In the genomic region with DNA sequence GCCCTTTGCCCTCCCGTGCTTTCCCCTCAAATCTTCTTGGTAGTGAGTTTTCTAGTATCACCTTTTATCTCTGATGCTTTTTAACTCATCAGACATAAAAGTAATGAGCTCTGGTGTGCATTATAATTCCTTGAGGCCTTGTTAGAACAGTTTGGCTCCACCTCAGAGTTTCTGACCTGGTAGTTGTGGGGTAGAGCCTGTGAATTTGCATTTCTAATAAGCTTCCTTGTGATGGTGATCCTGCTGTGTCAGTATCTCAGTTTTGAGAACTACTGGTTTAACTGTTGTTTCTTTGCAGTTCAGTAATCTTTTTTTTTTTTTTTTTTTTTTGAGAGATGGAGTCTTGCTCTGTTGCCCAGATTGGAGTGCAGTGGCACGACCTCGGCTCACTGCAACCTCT, we compare ENCODE assay signal across 15 cellular contexts. TPM values are rescaled to one million over a fixed set of nuclear protein-coding genes. Genes with fewer than 3 reads are reported as not detected.
DNase-seq lines count a peak whose midpoint lies in the region; ATAC-seq, FAIRE-seq and TF ChIP-seq lines count a peak whose summit lies in the region.
"Had no signal": no experiment of that assay in that cellular context is flagged by ENCODE, and none has a peak within 500 bp of the region (broad histone marks: within the 10 kb centered on the region; RNA-seq: fewer than 3 reads in every experiment).

No MANE protein-coding gene starts in this region.

- 13% methylated on average over 3 of the region's 3 CpGs for WGBS in GM12878 (ENCODE audit: insufficient coverage, insufficient replicate concordance, low lambda C conversion rate, missing lambda C conversion rate)
- WGBS in mesendoderm (ENCODE audit: extremely low coverage, insufficient coverage, low lambda C conversion rate) = no CpG with 5 or more reads among the region's 3 CpGs
- WGBS in heart left ventricle, 4 donors = 91 to 96% (median 93%) methylated on average over 3 of the region's 3 CpGs

- H3K27me3 ChIP-seq in AG04450 (ENCODE audit: control insufficient read depth, insufficient read depth, low read length) (no peaks in the 10 kb centered on the region), GM12878 (replicated peaks in 1 of 2; ENCODE audit: control insufficient read depth in 2 of 2, insufficient read depth in 2 of 2, low read length in 1 of 2) (no peaks in the 10 kb centered on the region), mesendoderm (ENCODE audit: insufficient read depth, low read length, poor library complexity) (no peaks in the 10 kb centered on the region), heart left ventricle (no peaks in the 10 kb centered on the region)
- H3K27me3 ChIP-seq: right lobe of liver had no signal

- no peak overlapping the region for H2BK5ac ChIP-seq in mesendoderm (ENCODE audit: low read length)

- H3K79me1 ChIP-seq in mesendoderm (ENCODE audit: low read length) = peaks cover 4% of the 10 kb centered on the region

- BruUV-seq in GM12878 (replicated peaks; lab: Mats Ljungman, UMichigan) = no TSS peak

- H3K9me3 ChIP-seq in AG04450 (ENCODE audit: control insufficient read depth, insufficient read depth, low read length) = no peaks in the 10 kb centered on the region
- H3K9me3 ChIP-seq in GM12878 (replicated peaks; ENCODE audit: control insufficient read depth, insufficient read depth, low read length) = no peaks in the 10 kb centered on the region
- H3K9me3 ChIP-seq in heart left ventricle = no peaks in the 10 kb centered on the region
- H3K9me3 ChIP-seq: right lobe of liver had no signal

- peak; percentile 49 for ATAC-seq in HG02870 (IDR thresholded peaks at IDR 0.05; ENCODE audit: unreplicated experiment)
- peak; percentile 77 for ATAC-seq in GM12878
- ATAC-seq in GM18907 (IDR thresholded peaks at IDR 0.05; ENCODE audit: unreplicated experiment) = no peak
- ATAC-seq in heart left ventricle = no peak
- no peak for ATAC-seq in HG03342 (IDR thresholded peaks at IDR 0.05; ENCODE audit: unreplicated experiment)
- ATAC-seq: right lobe of liver; stimulated activated naive CD8-positive, alpha-beta T cell treated with anti-CD3 and anti-CD28 coated beads, Interleukin-15, Interleukin-2, amounts not matched to agents 100 U/mL and 50 U/mL, for 24 hours had no signal

- TF ChIP-seq RAD21 in GM12878 (IDR thresholded peaks at IDR 0.05; ENCODE audit: insufficient read depth, low read depth, low read length) = no peak

- no peak for TF ChIP-seq POLR2A in GM12878 (IDR thresholded peaks at IDR 0.05; ENCODE audit: low read depth, low read length)
- TF ChIP-seq POLR2A in heart left ventricle (IDR thresholded peaks at IDR 0.05) = no peak

- no peak for FAIRE-seq in GM12878 (lab: Jason Lieb, UNC)
- FAIRE-seq: bronchial epithelial cell had no signal

- no peaks in the 10 kb centered on the region for H4K20me1 ChIP-seq in GM12878 (ENCODE audit: control insufficient read depth, insufficient read depth)

- no peak overlapping the region for H3K18ac ChIP-seq in mesendoderm (ENCODE audit: low read length)

- POLR2A ChIA-PET in AG04450 (lab: Yijun Ruan, JAX) (interaction anchor here (0.6 to 0.7 kb wide), 2 partner anchors 12 to 295 kb away, joined by 3 read pairs; no protein-coding TSS in a partner anchor), GM12878 (lab: Charles Lee) (interaction anchor here (0.6 to 1.4 kb wide), 14 partner anchors 9 to 83 kb away, joined by 3 to 11 read pairs (median 4); no protein-coding TSS in a partner anchor)

- CTCF ChIA-PET in AG04450 (lab: Charles Lee) (interaction anchor here (0.6 to 2.9 kb wide), 4 partner anchors 18 to 117 kb away, joined by 4 to 8 read pairs (median 6); no protein-coding TSS in a partner anchor), GM12878 (lab: Yijun Ruan, JAX) (interaction anchor here (0.7 to 2.9 kb wide), 10 partner anchors 9 to 63 kb away, joined by 3 to 6 read pairs (median 4); no protein-coding TSS in a partner anchor)

- H3K36me3 ChIP-seq in GM12878 (ENCODE audit: control insufficient read depth in 2 of 2, insufficient read depth in 2 of 2, low read length in 1 of 2) = peaks cover 0 to 18% of the 10 kb centered on the region in 2 experiments; a peak in 2 of 4 replicates
- H3K36me3 ChIP-seq in mesendoderm (ENCODE audit: control insufficient read depth, insufficient read depth, low read length) = no peaks in the 10 kb centered on the region
- H3K36me3 ChIP-seq in heart left ventricle = peaks cover 0 to 8% (median 2%) of the 10 kb centered on the region in 9 donors
- H3K36me3 ChIP-seq: right lobe of liver had no signal

- H2BK15ac ChIP-seq in mesendoderm (replicated peaks; ENCODE audit: low read depth) = no peak overlapping the region

- peak overlapping the region; percentile 21 for H3K27ac ChIP-seq in AG04450 (ENCODE audit: low read depth, low read length)
- peak overlapping the region; percentile 33; the same call in 1 of the 2 replicates for H3K27ac ChIP-seq in GM12878 (ENCODE audit: control insufficient read depth, insufficient read depth)
- no peak overlapping the region for H3K27ac ChIP-seq in mesendoderm (ENCODE audit: low read depth, low read length)
- H3K27ac ChIP-seq in heart left ventricle = no peak overlapping the region
- H3K27ac ChIP-seq: right lobe of liver had no signal

- DNase-seq in AG04450 (ENCODE audit: low read depth, low spot score) (no peak), GM12864 (ENCODE audit: low read depth) (peak; percentile 40), GM12878 (ENCODE audit: low read depth, low spot score) (no peak), mesendoderm (no peak), heart left ventricle (no peak)
- DNase-seq: GDM1; kidney glomerular epithelial cell; MV-4-11; stimulated activated CD4-positive, alpha-beta T cell treated with anti-CD3 and anti-CD28 coated beads, Interleukin-4, amount 100 ng/mL, for 4 hours; stimulated activated naive CD8-positive, alpha-beta T cell treated with anti-CD3 and anti-CD28 coated beads, Interleukin-15, Interleukin-2, amounts not matched to agents 100 U/mL and 50 U/mL, for 24 hours had no signal

- H2BK120ac ChIP-seq in mesendoderm (ENCODE audit: low read depth, low read length) = no peak overlapping the region

- in situ Hi-C loops in GM12878 (cut with MboI) = no loop called here

- H3K4me3 ChIP-seq in AG04450 (ENCODE audit: low read depth, low read length) = no peak overlapping the region
- H3K4me3 ChIP-seq in GM12864 (ENCODE audit: low read depth, low read length) = no peak overlapping the region
- no peak overlapping the region for H3K4me3 ChIP-seq in GM12878
- H3K4me3 ChIP-seq in mesendoderm (ENCODE audit: low read length) = no peak overlapping the region
- H3K4me3 ChIP-seq in heart left ventricle = no peak overlapping the region
- H3K4me3 ChIP-seq: right lobe of liver had no signal

- no peak overlapping the region for H2AK5ac ChIP-seq in mesendoderm (ENCODE audit: low read length)

- no peak overlapping the region for H4K8ac ChIP-seq in mesendoderm (ENCODE audit: low read depth, low read length)

- H4K5ac ChIP-seq in mesendoderm (ENCODE audit: low read length) = no peak overlapping the region

- H2AFZ ChIP-seq in GM12878 (ENCODE audit: control insufficient read depth, low read depth, low read length) = no peak overlapping the region

- no peak overlapping the region for H3K23ac ChIP-seq in mesendoderm (ENCODE audit: low read length)

- no peak overlapping the region for H3K9ac ChIP-seq in GM12878 (ENCODE audit: control insufficient read depth, insufficient read depth, low read length)
- H3K9ac ChIP-seq in mesendoderm (ENCODE audit: low read length) = no peak overlapping the region

- H3K4me1 ChIP-seq in GM12878 (ENCODE audit: control insufficient read depth, insufficient read depth, low read length) (peaks cover 25% of the 10 kb centered on the region), mesendoderm (ENCODE audit: control insufficient read depth, low read depth, low read length) (no peaks in the 10 kb centered on the region), heart left ventricle (peaks cover 0 to 42% (median 12%) of the 10 kb centered on the region in 12 donors)

- H3K4ac ChIP-seq in mesendoderm (ENCODE audit: low read depth, low read length) = no peak overlapping the region

- H3K79me2 ChIP-seq in GM12878 (ENCODE audit: control insufficient read depth, insufficient read depth, low read length) (peaks cover 86% of the 10 kb centered on the region), mesendoderm (ENCODE audit: control insufficient read depth, insufficient read depth, low read length) (peaks cover 47% of the 10 kb centered on the region)

- H3K56ac ChIP-seq in mesendoderm (ENCODE audit: low read length) = no peak overlapping the region

- no peak for TF ChIP-seq EP300 in GM12878 (IDR thresholded peaks at IDR 0.05; ENCODE audit: borderline replicate concordance in 1 of 2, control insufficient read depth in 1 of 2, low read depth in 2 of 2, low read length in 2 of 2)

- RAD21 ChIA-PET in GM12878 (lab: Charles Lee; ENCODE audit: unreplicated experiment) = interaction anchor here (0.7 to 2.0 kb wide), 5 partner anchors 13 to 170 kb away, joined by 3 to 11 read pairs (median 3); no protein-coding TSS in a partner anchor

- SMC1A ChIA-PET in GM12878 (lab: Charles Lee; ENCODE audit: uncharacterized antibody, unreplicated experiment) = interaction anchor here (0.6 to 3.3 kb wide), 15 partner anchors 9 to 74 kb away, joined by 3 to 26 read pairs (median 3); no protein-coding TSS in a partner anchor

- intact Hi-C loops in GM12878 (cut with micrococcal nuclease; ENCODE audit: unreplicated experiment) = no loop called here
- intact Hi-C loops in heart left ventricle (cut with DNase I) = no loop called here

- H3K4me2 ChIP-seq in GM12878 (ENCODE audit: control insufficient read depth, insufficient read depth) = 0 out of 2 replicates have a peak overlapping the region, but pooled peaks have one; percentile 25
- H3K4me2 ChIP-seq in mesendoderm (ENCODE audit: low read length) = no peak overlapping the region

- TF ChIP-seq CTCF in AG04450 (IDR thresholded peaks at IDR 0.05; ENCODE audit: low read depth, low read length) (no peak), GM12864 (IDR thresholded peaks at IDR 0.05; ENCODE audit: low read depth, low read length, missing control alignments) (no peak), GM12878 (IDR thresholded peaks at IDR 0.05 in 2 of 3, conservative IDR thresholded peaks at IDR 0.05 in 1 of 3; ENCODE audit: control insufficient read depth in 2 of 3, extremely low read depth in 1 of 3, insufficient read depth in 1 of 3, low read depth in 3 of 3, low read length in 3 of 3) (no peak), heart left ventricle (IDR thresholded peaks at IDR 0.05) (no peak)

RNA-seq across cellular contexts. Expression of a gene that starts 31.1 kb away (rescaled TPM):
- polyA plus RNA-seq in AG04450 (2011; rRNA removed) = 51.5 and 60.9 TPM in 2 replicates
- polyA minus RNA-seq in AG04450 (2011; rRNA and poly(A)+ RNA removed) = 13.2 and 44.0 TPM in 2 replicates
- 91.1 and 104 TPM in 2 replicates for total RNA-seq in GM12878 (2013; cell fraction: nucleolus; rRNA removed)
- total RNA-seq in GM12878 (2014; rRNA removed) = 93.1 and 107 TPM in 2 replicates
- total RNA-seq in GM12878 (2014; rRNA removed; fragmentation: Illumina TruSeq; extraction: Trizol) = 134 and 136 TPM in 2 replicates
- total RNA-seq in GM12878 (2021) = 166 and 174 TPM in 2 replicates
- 146 TPM for polyA plus RNA-seq in GM12878 (2011; ENCODE audit: low read depth)
- 139 and 185 TPM in 2 replicates for polyA plus RNA-seq in GM12878 (2011; rRNA removed)
- 40.9 and 52.0 TPM in 2 replicates for polyA plus RNA-seq in GM12878 (2011; cell fraction: cytosol; rRNA removed)
- 40.3 and 44.3 TPM in 2 replicates for polyA plus RNA-seq in GM12878 (2011; cell fraction: nucleus; rRNA removed)
- 193 and 217 TPM in 2 replicates for polyA plus RNA-seq in GM12878 (2012)
- polyA plus RNA-seq in GM12878 (2014; fragmentation: Illumina TruSeq; extraction: Trizol) = 120 and 151 TPM in 2 replicates
- polyA plus RNA-seq in GM12878 (2014; fragmentation: Nextera tagmentation; extraction: Ambion mirVana) = 100 to 1,000 TPM in 1 of 2 experiments, 10 to 100 TPM in 1; 58.6 to 120 TPM
- 79.2 and 99.2 TPM in 2 replicates for polyA plus RNA-seq in GM12878 (2014; rRNA removed)
- 100 to 1,000 TPM; 227 to 245 TPM for polyA plus RNA-seq in GM12878 (2016; fragmentation: Nextera tagmentation; extraction: Ambion mirVana)
- 52.8 and 83.5 TPM in 2 replicates for polyA minus RNA-seq in GM12878 (2011; rRNA and poly(A)+ RNA removed)
- 31.5 and 44.0 TPM in 2 replicates for polyA minus RNA-seq in GM12878 (2011; cell fraction: cytosol; rRNA and poly(A)+ RNA removed)
- 20.8 and 43.4 TPM in 2 replicates for polyA minus RNA-seq in GM12878 (2011; cell fraction: nucleus; rRNA and poly(A)+ RNA removed)
- polyA plus RNA-seq in mesendoderm (2013, experiment 1 of 2) = 130 TPM
- 133 TPM for polyA plus RNA-seq in mesendoderm (2013, experiment 2 of 2)
- total RNA-seq in heart left ventricle = 100 to 1,000 TPM in 8 of 9 donors, 10 to 100 TPM in 1; 96.2 to 148 (median 134) TPM
- polyA plus RNA-seq in heart left ventricle = 100 to 1,000 TPM in 1 of 2 donors, 10 to 100 TPM in 1; 84.6 to 122 TPM

RNA-seq across cellular contexts. Expression of a gene that starts 55.9 kb away (rescaled TPM):
- 21.3 and 21.5 TPM in 2 replicates for polyA plus RNA-seq in AG04450 (2011; rRNA removed)
- 10.1 and 13.0 TPM in 2 replicates for polyA minus RNA-seq in AG04450 (2011; rRNA and poly(A)+ RNA removed)
- total RNA-seq in GM12878 (2013; cell fraction: nucleolus; rRNA removed) = 37.6 and 40.4 TPM in 2 replicates
- 71.4 and 90.8 TPM in 2 replicates for total RNA-seq in GM12878 (2014; rRNA removed)
- total RNA-seq in GM12878 (2014; rRNA removed; fragmentation: Illumina TruSeq; extraction: Trizol) = 24.9 and 26.8 TPM in 2 replicates
- 64.2 and 64.4 TPM in 2 replicates for total RNA-seq in GM12878 (2021)
- 17.9 TPM for polyA plus RNA-seq in GM12878 (2011; ENCODE audit: low read depth)
- 55.4 and 57.5 TPM in 2 replicates for polyA plus RNA-seq in GM12878 (2011; rRNA removed)
- polyA plus RNA-seq in GM12878 (2011; cell fraction: cytosol; rRNA removed) = 54.8 and 79.5 TPM in 2 replicates
- polyA plus RNA-seq in GM12878 (2011; cell fraction: nucleus; rRNA removed) = 43.4 and 55.0 TPM in 2 replicates
- polyA plus RNA-seq in GM12878 (2012) = 31.3 and 43.2 TPM in 2 replicates
- polyA plus RNA-seq in GM12878 (2014; fragmentation: Illumina TruSeq; extraction: Trizol) = 25.6 and 36.0 TPM in 2 replicates
- 1 to 10 TPM; 1.8 to 6.0 TPM for polyA plus RNA-seq in GM12878 (2014; fragmentation: Nextera tagmentation; extraction: Ambion mirVana)
- 59.1 and 68.6 TPM in 2 replicates for polyA plus RNA-seq in GM12878 (2014; rRNA removed)
- 10 to 100 TPM; 33.8 to 45.4 TPM for polyA plus RNA-seq in GM12878 (2016; fragmentation: Nextera tagmentation; extraction: Ambion mirVana)
- 32.3 and 76.6 TPM in 2 replicates for polyA minus RNA-seq in GM12878 (2011; rRNA and poly(A)+ RNA removed)
- 19.3 and 41.6 TPM in 2 replicates for polyA minus RNA-seq in GM12878 (2011; cell fraction: cytosol; rRNA and poly(A)+ RNA removed)
- 25.8 and 43.7 TPM in 2 replicates for polyA minus RNA-seq in GM12878 (2011; cell fraction: nucleus; rRNA and poly(A)+ RNA removed)
- 90.1 TPM for polyA plus RNA-seq in mesendoderm (2013, experiment 1 of 2)
- polyA plus RNA-seq in mesendoderm (2013, experiment 2 of 2) = 88.3 TPM
- total RNA-seq in heart left ventricle = 10 to 100 TPM; 29.8 to 74.6 (median 36.3) TPM
- 10 to 100 TPM; 32.8 to 44.5 TPM for polyA plus RNA-seq in heart left ventricle

Comparison
In these comparisons a context has a peak if more than half of its experiments do, and no peak if none do; other contexts are left out.
1. H3K27ac ChIP-seq: peak in AG04450 (single experiment) and GM12878 (single experiment); none in mesendoderm (single experiment) and heart left ventricle (0 of 12).
2. ATAC-seq: peak in HG02870 (single experiment) and GM12878 (single experiment); none in GM18907 (single experiment), heart left ventricle (0 of 4) and HG03342 (single experiment).